In the genomic region with DNA sequence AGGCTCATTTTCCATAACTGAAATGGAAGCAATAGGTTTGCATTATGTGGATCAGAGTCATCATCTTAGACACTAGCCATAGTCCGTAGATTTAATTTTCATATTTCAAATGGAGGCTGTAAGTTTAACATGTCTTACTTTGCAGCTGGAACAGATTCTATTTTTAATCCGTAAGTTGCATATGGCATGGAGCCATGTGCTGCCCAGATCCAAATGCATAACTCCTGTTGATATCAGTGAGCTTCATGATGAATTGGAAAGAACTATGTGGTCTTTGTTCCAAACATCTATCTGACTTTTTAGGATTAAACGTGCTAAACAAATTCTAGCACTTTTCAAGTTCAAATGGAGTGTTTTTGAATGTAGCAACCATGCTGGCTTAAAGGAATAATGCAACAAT, we compare ENCODE assay signal across 15 cellular contexts. TPM values are rescaled to one million over a fixed set of nuclear protein-coding genes. Genes with fewer than 3 reads are reported as not detected.
DNase-seq lines count a peak whose midpoint lies in the region; ATAC-seq and TF ChIP-seq lines count a peak whose summit lies in the region.
"Had no signal": no experiment of that assay in that cellular context is flagged by ENCODE, and none has a peak within 500 bp of the region (broad histone marks: within the 10 kb centered on the region; RNA-seq: fewer than 3 reads in every experiment).

No MANE protein-coding gene starts in this region.

- no peak for DNase-seq in SK-N-MC (ENCODE audit: low read depth, low spot score)
- no peak for DNase-seq in body of pancreas
- DNase-seq in right cardiac atrium, result peak in 2 of 3 donors; percentile 20 to 38
- DNase-seq in sigmoid colon, result no peak
- DNase-seq in stomach, result no peak
- no peak for DNase-seq in NCI-H345 (lab: John Stamatoyannopoulos, UW)
- DNase-seq: ACHN; C1 segment of cervical spinal cord; CD8-positive, alpha-beta memory T cell; NCI-H226; NCI-H524 treated with DMSO at 0.1 percent for 48 hours; PC-9 had no signal

- H3K27me3 ChIP-seq in body of pancreas (no peaks in the 10 kb centered on the region), right cardiac atrium (ENCODE audit: control insufficient read depth, insufficient read depth) (no peaks in the 10 kb centered on the region), sigmoid colon (no peaks in the 10 kb centered on the region), stomach (no peaks in the 10 kb centered on the region)
- H3K27me3 ChIP-seq: SJSA1 had no signal

- H3K36me3 ChIP-seq in SK-N-MC (ENCODE audit: insufficient read depth, low read length), result peaks cover 97% of the 10 kb centered on the region
- H3K36me3 ChIP-seq in body of pancreas (replicated peaks in 1 of 2; ENCODE audit: insufficient read depth in 1 of 2, low read depth in 2 of 2), result peaks cover 0 to 9% of the 10 kb centered on the region in 2 donors
- peaks cover 0 to 63% (median 12%) of the 10 kb centered on the region in 4 donors for H3K36me3 ChIP-seq in sigmoid colon
- H3K36me3 ChIP-seq in stomach, result peaks cover 0 to 24% (median 5%) of the 10 kb centered on the region in 4 donors

- intact Hi-C loops in body of pancreas (cut with DNase I) (no loop called here), right cardiac atrium (cut with DNase I) (no loop called here), sigmoid colon (cut with DNase I) (no loop called here), stomach (cut with DNase I; ENCODE audit: low total_unique reads) (no loop called here)

- no peak for TF ChIP-seq EP300 in sigmoid colon (IDR thresholded peaks at IDR 0.05)
- TF ChIP-seq EP300 in stomach (IDR thresholded peaks at IDR 0.05), result no peak

- H3K27ac ChIP-seq in SK-N-MC (peak overlapping the region; percentile 72), body of pancreas (peak overlapping the region in 3 of 4 donors; percentile 8 to 71 (median 39)), right cardiac atrium (ENCODE audit: low read length) (peak overlapping the region; percentile 63), sigmoid colon (peak overlapping the region; percentile 12 to 68 (median 50)), stomach (no peak overlapping the region)
- H3K27ac ChIP-seq: PC-9, RWPE1, SJSA1 had no signal

- peaks cover 68% of the 10 kb centered on the region for H3K4me1 ChIP-seq in body of pancreas
- H3K4me1 ChIP-seq in right cardiac atrium (ENCODE audit: control insufficient read depth, insufficient read depth, low read length), result peaks cover 17% of the 10 kb centered on the region
- H3K4me1 ChIP-seq in sigmoid colon, result peaks cover 0 to 83% (median 61%) of the 10 kb centered on the region in 4 donors
- peaks cover 17 to 68% (median 41%) of the 10 kb centered on the region in 4 donors for H3K4me1 ChIP-seq in stomach

- ATAC-seq in body of pancreas, result no peak
- ATAC-seq in right cardiac atrium, result no peak
- ATAC-seq in HG03025 (IDR thresholded peaks at IDR 0.05; ENCODE audit: low FRiP score, unreplicated experiment), result no peak

- H3K9ac ChIP-seq in SK-N-MC (ENCODE audit: insufficient read length), result no peak overlapping the region

- H3K9me3 ChIP-seq in SK-N-MC (ENCODE audit: low read depth, low read length) (no peaks in the 10 kb centered on the region), body of pancreas (no peaks in the 10 kb centered on the region), right cardiac atrium (ENCODE audit: control insufficient read depth, low read length) (no peaks in the 10 kb centered on the region), sigmoid colon (no peaks in the 10 kb centered on the region), stomach (no peaks in the 10 kb centered on the region)
- H3K9me3 ChIP-seq: SJSA1 had no signal

- no peak for TF ChIP-seq POLR2A in body of pancreas (IDR thresholded peaks at IDR 0.05)
- TF ChIP-seq POLR2A in sigmoid colon (IDR thresholded peaks at IDR 0.05), result no peak
- TF ChIP-seq POLR2A in stomach (IDR thresholded peaks at IDR 0.05), result no peak

- TF ChIP-seq CTCF in body of pancreas (IDR thresholded peaks at IDR 0.05), result no peak
- no peak for TF ChIP-seq CTCF in sigmoid colon (IDR thresholded peaks at IDR 0.05)
- TF ChIP-seq CTCF in stomach (IDR thresholded peaks at IDR 0.05), result no peak

- 23 to 27% methylated on average over 3 of the region's 3 CpGs for WGBS in body of pancreas, 2 donors
- 28% methylated on average over 3 of the region's 3 CpGs for WGBS in right cardiac atrium
- WGBS in sigmoid colon, 2 donors, result 38 to 48% methylated on average over 3 of the region's 3 CpGs
- 37 to 47% (median 41%) methylated on average over 3 of the region's 3 CpGs for WGBS in stomach, 5 donors

- H3K4me3 ChIP-seq in SK-N-MC (no peak overlapping the region), body of pancreas (no peak overlapping the region), right cardiac atrium (ENCODE audit: low read length) (no peak overlapping the region), sigmoid colon (peak overlapping the region in 1 of 4 donors; percentile 2), stomach (no peak overlapping the region)
- H3K4me3 ChIP-seq: PC-9, SJSA1 had no signal

RNA-seq across cellular contexts. Expression of a gene that starts 43.4 kb away (rescaled TPM):
- total RNA-seq in body of pancreas (10 to 100 TPM; 82.1 to 84.6 TPM), right cardiac atrium (10 to 100 TPM; 20.4 to 41.2 (median 33.6) TPM), sigmoid colon (100 to 1,000 TPM; 108 to 144 (median 128) TPM), stomach (100 to 1,000 TPM in 2 of 5 donors, 10 to 100 TPM in 3; 31.2 to 172 (median 57.4) TPM)
- polyA plus RNA-seq in right cardiac atrium (16.9 TPM), sigmoid colon (10 to 100 TPM in 1 of 3 donors, 1 to 10 TPM in 2; 2.8 to 14.2 (median 7.8) TPM), stomach (10 to 100 TPM in 1 of 3 donors, 1 to 10 TPM in 2; 4.8 to 36.8 (median 9.8) TPM)
- total RNA-seq: CD8-positive, alpha-beta memory T cell had no signal
- polyA plus RNA-seq: CD8-positive, alpha-beta memory T cell had no signal

Comparison
In these comparisons a context has a peak if more than half of its experiments do, and no peak if none do; other contexts are left out.
1. DNase-seq: peak in right cardiac atrium (2 of 3); none in SK-N-MC (single experiment), body of pancreas (0 of 4), sigmoid colon (single experiment), stomach (single experiment) and NCI-H345 (single experiment).
2. H3K27ac ChIP-seq: peak in SK-N-MC (single experiment), body of pancreas (3 of 4), right cardiac atrium (single experiment) and sigmoid colon (4 of 4); none in stomach (0 of 5).